In the genomic region with DNA sequence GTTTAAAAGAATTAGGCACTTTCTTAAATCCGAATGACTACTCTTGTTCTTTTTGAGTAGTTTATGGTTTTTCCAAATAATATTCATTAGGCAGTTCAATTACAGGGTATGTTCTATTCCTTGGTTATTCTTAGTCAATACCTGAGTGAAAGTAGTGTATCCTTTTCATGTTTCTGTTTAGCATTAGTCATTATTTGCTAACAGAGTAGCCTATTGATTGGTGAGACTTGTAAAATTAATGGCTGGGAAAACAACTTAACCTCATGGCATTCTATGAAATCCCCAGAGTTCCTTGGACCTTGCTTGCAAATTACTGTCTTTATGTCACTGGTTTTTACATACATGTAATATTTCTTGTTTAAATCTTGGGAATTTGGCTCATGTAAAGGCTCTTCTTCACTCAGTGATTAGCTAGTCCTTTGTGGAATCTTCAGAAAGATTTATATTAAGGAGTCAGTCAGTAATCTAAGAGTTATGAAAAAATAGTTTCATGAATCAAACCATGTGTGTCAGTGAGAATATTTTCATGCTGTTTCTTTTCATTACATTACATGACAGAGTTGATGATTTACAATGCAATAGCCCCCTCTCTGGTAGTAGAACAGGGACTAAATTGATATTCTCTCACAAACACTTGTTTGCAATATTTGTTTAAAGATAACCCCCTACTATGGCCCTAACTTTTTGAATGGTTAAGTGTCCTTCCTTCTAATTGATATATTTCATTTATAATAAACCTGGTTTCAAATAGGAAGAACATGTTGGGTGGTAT, we compare ENCODE assay signal across 27 cellular contexts.
DNase-seq lines count a peak whose midpoint lies in the region; ATAC-seq, FAIRE-seq and TF ChIP-seq lines count a peak whose summit lies in the region.
"Had no signal": no experiment of that assay in that cellular context is flagged by ENCODE, and none has a peak within 500 bp of the region (broad histone marks: within the 10 kb centered on the region; RNA-seq: fewer than 3 reads in every experiment).

No MANE protein-coding gene starts in this region.

- POLR2A ChIA-PET in HCT116 (lab: Charles Lee), result no interaction called here

- RAD21 ChIA-PET in HCT116 (lab: Charles Lee; ENCODE audit: low non-redundant PET in 1 of 2, low total read pairs in 2 of 2, uncharacterized antibody in 2 of 2, unreplicated experiment in 2 of 2), result no interaction called here

- DNase-seq in ACHN (peak; percentile 33), HCT116 (ENCODE audit: low read depth, low spot score) (no peak), bronchial epithelial cell (ENCODE audit: low read depth) (peak; percentile 33), GM13976 (ENCODE audit: low spot score) (no peak), AML-193 (lab: John Stamatoyannopoulos, UW) (no peak), HAP-1 (ENCODE audit: low spot score in 2 of 2) (no peak)
- no peak for DNase-seq in activated CD4-positive, CD25-positive, alpha-beta regulatory T cell treated with anti-CD3 and anti-CD28 coated beads, Interleukin-2, amount 50 U/mL, for 72 hours
- DNase-seq: activated CD4-positive, alpha-beta memory T cell treated with anti-CD3 and anti-CD28 coated beads for 36 hours; activated CD8-positive, alpha-beta memory T cell treated with anti-CD3 and anti-CD28 coated beads, Interleukin-2, amount 50 U/mL, for 4 hours; activated naive CD4-positive, alpha-beta T cell treated with anti-CD3 and anti-CD28 coated beads for 36 hours; BE2C; caudate nucleus; dermis blood vessel endothelial cell; DMS79; Karpas-422; left ventricle myocardium inferior; NCI-H1694 treated with DMSO at 0.1 percent for 48 hours; NCI-H69; nucleus accumbens; SJCRH30; T-helper 1 cell had no signal

- peak; percentile 44 for TF ChIP-seq RAD21 in HCT116 (IDR thresholded peaks at IDR 0.05; ENCODE audit: low read depth)

- no peak overlapping the region for H3K9ac ChIP-seq in HCT116 (ENCODE audit: low read length)

- in situ Hi-C loops in ACHN (cut with HindIII; ENCODE audit: low pct_ligation_motif_present, low pct_unique_long_range_greater_than_20kb, low sequenced_read_pairs), result no loop called here
- in situ Hi-C loops in GM13976 (cut with MboI; ENCODE audit: low sequenced_read_pairs, unreplicated experiment), result no loop called here
- in situ Hi-C loops in HAP-1 (cut with MboI; ENCODE audit: low sequenced_read_pairs), result no loop called here

- H3K36me3 ChIP-seq in HCT116 (ENCODE audit: control insufficient read depth in 1 of 2, insufficient read depth in 2 of 2, low read length in 2 of 2) (no peaks in the 10 kb centered on the region), bronchial epithelial cell (ENCODE audit: control insufficient read depth, insufficient read depth, low read length) (no peaks in the 10 kb centered on the region), HAP-1 (replicated peaks) (no peaks in the 10 kb centered on the region)
- H3K36me3 ChIP-seq: BE2C, left ventricle myocardium inferior, SJCRH30, tibial nerve had no signal

- no TSS peak for BruUV-seq in HCT116 (replicated peaks; lab: Mats Ljungman, UMichigan)

- H2AFZ ChIP-seq in HCT116 (ENCODE audit: low read depth, low read length, poor library complexity, severe bottlenecking), result no peak overlapping the region

- ATAC-seq in HCT116, result no peak
- ATAC-seq: A549; activated CD4-positive, CD25-positive, alpha-beta regulatory T cell treated with anti-CD3 and anti-CD28 coated beads, Interleukin-2, amount 50 U/mL, for 24 hours had no signal

- 0 out of 6 replicates have a peak, but pooled peaks of 2 of the 3 experiments have one; percentile 2 to 22 for TF ChIP-seq CTCF in HCT116 (IDR thresholded peaks at IDR 0.05 in 2 of 3, conservative IDR thresholded peaks at IDR 0.05 in 1 of 3; ENCODE audit: borderline replicate concordance in 1 of 3, insufficient read depth in 1 of 3, low read depth in 2 of 3, low read length in 2 of 3)
- no peak for TF ChIP-seq CTCF in bronchial epithelial cell (IDR thresholded peaks at IDR 0.05; ENCODE audit: insufficient read depth, low read length, severe bottlenecking)
- TF ChIP-seq CTCF in GM13976 (IDR thresholded peaks at IDR 0.05; ENCODE audit: borderline replicate concordance, control extremely low read depth, extremely low read depth, insufficient read depth, missing control alignments), result no peak

- FAIRE-seq in bronchial epithelial cell (lab: Jason Lieb, UNC) (no peak), islet of Langerhans (lab: Jason Lieb, UNC) (peak; percentile 95)
- FAIRE-seq: A549, endometrium, TTC549 had no signal

- H3K27ac ChIP-seq in HCT116 (ENCODE audit: low read depth, low read length), result no peak overlapping the region
- H3K27ac ChIP-seq: A549, left ventricle myocardium inferior, SJCRH30, tibial nerve had no signal

- H3K4me2 ChIP-seq in HCT116 (ENCODE audit: low read length), result no peak overlapping the region
- H3K4me2 ChIP-seq: A549 had no signal

- CTCF ChIA-PET in HCT116 (lab: Charles Lee), result no interaction called here

- H3K9me3 ChIP-seq in HCT116 (ENCODE audit: control insufficient read depth in 1 of 2, insufficient read depth in 1 of 2, low read depth in 1 of 2, low read length in 2 of 2) (no peaks in the 10 kb centered on the region), HAP-1 (no peaks in the 10 kb centered on the region)
- H3K9me3 ChIP-seq: A549, BE2C, left ventricle myocardium inferior, SJCRH30, tibial nerve had no signal

- no peaks in the 10 kb centered on the region for H3K9me2 ChIP-seq in HCT116 (ENCODE audit: insufficient read depth)

- H3K4me1 ChIP-seq in HCT116 (ENCODE audit: control insufficient read depth in 1 of 2, insufficient read depth in 2 of 2, low read length in 2 of 2) (no peaks in the 10 kb centered on the region), HAP-1 (peaks cover 14% of the 10 kb centered on the region)
- H3K4me1 ChIP-seq: A549, BE2C, left ventricle myocardium inferior, SJCRH30, tibial nerve had no signal

- no peak overlapping the region for H3K4me3 ChIP-seq in HCT116 (replicated peaks in 1 of 2; ENCODE audit: low read depth in 1 of 2, low read length in 2 of 2)
- H3K4me3 ChIP-seq in bronchial epithelial cell (ENCODE audit: low read depth, low read length), result no peak overlapping the region
- no peak overlapping the region for H3K4me3 ChIP-seq in HAP-1
- H3K4me3 ChIP-seq: A549, left ventricle myocardium inferior, SJCRH30, tibial nerve had no signal

- intact Hi-C loops in HCT116 (cut with micrococcal nuclease), result no loop called here

- no peaks in the 10 kb centered on the region for H3K79me2 ChIP-seq in HCT116 (ENCODE audit: insufficient read depth, low read length)

- no peak for TF ChIP-seq POLR2A in HCT116 (IDR thresholded peaks at IDR 0.05; ENCODE audit: borderline replicate concordance, extremely low read depth, insufficient read depth, insufficient read length)

- H3K27me3 ChIP-seq in HCT116 (ENCODE audit: insufficient read depth, low read length) (no peaks in the 10 kb centered on the region), bronchial epithelial cell (ENCODE audit: control insufficient read depth, insufficient read depth, low read length) (no peaks in the 10 kb centered on the region), HAP-1 (ENCODE audit: low read depth) (no peaks in the 10 kb centered on the region)
- H3K27me3 ChIP-seq: BE2C, SJCRH30, tibial nerve had no signal

- no peaks in the 10 kb centered on the region for H4K20me1 ChIP-seq in HCT116 (ENCODE audit: insufficient read depth)

TF ChIP-seq in HCT116, 20 proteins besides CTCF, POLR2A, EP300 and RAD21:
- TF ChIP-seq ZFX (IDR thresholded peaks at IDR 0.05), result no peak
- TF ChIP-seq EZH2 (IDR thresholded peaks at IDR 0.05), result no peak
- TF ChIP-seq SRF (IDR thresholded peaks at IDR 0.05; ENCODE audit: low read depth), result no peak

Comparison
In these comparisons a context has a peak if more than half of its experiments do, and no peak if none do; other contexts are left out.
1. DNase-seq: peak in ACHN (single experiment) and bronchial epithelial cell (single experiment); none in HCT116 (single experiment), activated CD4-positive, CD25-positive, alpha-beta regulatory T cell treated with anti-CD3 and anti-CD28 coated beads, Interleukin-2, amount 50 U/mL, for 72 hours (single experiment), GM13976 (single experiment), AML-193 (0 of 2) and HAP-1 (0 of 2).
2. CTCF ChIP-seq: peak in HCT116 (2 of 3); none in bronchial epithelial cell (single experiment) and GM13976 (single experiment).